Comparison of ENCODE assay signal across 20 cellular contexts in the genomic region with DNA sequence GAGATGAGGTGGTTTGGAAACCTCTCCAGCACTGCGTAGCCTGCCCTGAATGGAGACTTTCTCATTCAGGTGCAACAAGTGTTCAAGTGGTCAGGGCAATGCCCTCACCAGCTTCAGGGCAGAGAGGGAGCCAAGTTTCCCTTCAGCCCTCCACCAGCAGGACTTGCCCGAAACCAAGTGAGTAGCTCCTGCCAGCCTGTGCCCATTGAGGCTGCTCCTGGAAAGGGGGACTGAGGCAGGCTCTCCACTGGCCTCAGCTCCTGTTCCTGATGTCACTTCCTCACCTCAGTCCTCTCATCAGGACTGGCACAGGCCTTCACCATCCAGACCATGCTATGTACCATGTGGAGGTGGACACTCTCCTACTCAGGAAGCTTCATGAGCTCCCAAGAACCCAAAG.
"Had no signal": no experiment of that assay in that cellular context is flagged by ENCODE, and none has a peak within 500 bp of the region (broad histone marks: within the 10 kb centered on the region; RNA-seq: fewer than 3 reads in every experiment).

No MANE protein-coding gene starts in this region.

- ATAC-seq: K562, Panc1 had no signal

- H3K27ac ChIP-seq: PC-9, RWPE1, SJSA1 had no signal

- H3K4me1 ChIP-seq: SJSA1 had no signal

- H3K4me3 ChIP-seq: K562, MG63, PC-9, SJSA1 had no signal

- H3K9me3 ChIP-seq: MG63, SJSA1, SK-N-SH had no signal

- H3K4me2 ChIP-seq: PC-9, SK-N-SH had no signal

- H3K27me3 ChIP-seq: MG63, SJSA1 had no signal

- H3K36me3 ChIP-seq: MG63, SJSA1 had no signal

- H2AFZ ChIP-seq: PC-9 had no signal

- H3K9ac ChIP-seq: SK-N-SH had no signal

- FAIRE-seq: K562, RCC 7860 had no signal

- DNase-seq: Kasumi-1, KG1, MG63, NCI-H1048, NCI-H1436, NCI-H187 treated with DMSO at 0.1 percent for 48 hours, NCI-H2029, NCI-H446, NCI-H510A treated with DMSO at 0.1 percent for 48 hours, NCI-H526 treated with DMSO at 0.1 percent for 48 hours, NCI-H774, PC-9, Right ventricle myocardium superior, SHP77 treated with DMSO at 0.1 percent for 48 hours had no signal
